ENCODE assay signal across 18 cellular contexts in genomic region chr17:48745381-48746275, GRCh38. TPM values are rescaled to one million over a fixed set of nuclear protein-coding genes. Genes with fewer than 3 reads are reported as not detected.
"Had no signal": no experiment of that assay in that cellular context is flagged by ENCODE, and none has a peak within 500 bp of the region (broad histone marks: within the 10 kb centered on the region; RNA-seq: fewer than 3 reads in every experiment).

No MANE protein-coding gene starts in this region.

- H3K27ac ChIP-seq: esophagus muscularis mucosa, psoas muscle, spleen, tibial artery had no signal

- H3K4me3 ChIP-seq: esophagus muscularis mucosa, psoas muscle, spleen, tibial artery had no signal

- H3K36me3 ChIP-seq: esophagus muscularis mucosa, spleen, tibial artery had no signal

- H3K9me3 ChIP-seq: esophagus muscularis mucosa, psoas muscle, spleen, tibial artery had no signal

- H3K9me3 Mint-ChIP-seq: activated T-cell treated with anti-CD3 and anti-CD28 coated beads, Interleukin-2, amount 50 U/mL, for 24 hours; natural killer cell treated with Interleukin-12 subunit alpha and Interleukin-12 subunit beta and Interleukin-15 and Interleukin-18, amount 100 ng/mL, for 72 hours; stimulated activated memory B cell treated with anti-CD40 and anti-IgM and Interleukin-4, amounts not matched to agents 10 μg/mL and 1 μg/mL and 100 μg/mL, for 72 hours; T-helper 2 cell treated with Interferon-gamma antibody and Interleukin-4, amounts not matched to agents 5 μg/mL and 100 μg/mL, for 36 hours had no signal

- H3K4me3 Mint-ChIP-seq: activated naive CD8-positive, alpha-beta T cell treated with anti-CD3 and anti-CD28 coated beads for 36 hours; activated T-cell treated with anti-CD3 and anti-CD28 coated beads, Interleukin-2, amount 50 U/mL, for 24 hours; natural killer cell treated with Interleukin-12 subunit alpha and Interleukin-12 subunit beta and Interleukin-15 and Interleukin-18, amount 100 ng/mL, for 72 hours; stimulated activated memory B cell treated with anti-CD40 and anti-IgM and Interleukin-4, amounts not matched to agents 10 μg/mL and 1 μg/mL and 100 μg/mL, for 72 hours; T-helper 2 cell treated with Interferon-gamma antibody and Interleukin-4, amounts not matched to agents 5 μg/mL and 100 μg/mL, for 36 hours had no signal

- H3K27ac Mint-ChIP-seq: activated naive CD8-positive, alpha-beta T cell treated with anti-CD3 and anti-CD28 coated beads for 36 hours; natural killer cell treated with Interleukin-12 subunit alpha and Interleukin-12 subunit beta and Interleukin-15 and Interleukin-18, amount 100 ng/mL, for 72 hours; stimulated activated memory B cell treated with anti-CD40 and anti-IgM and Interleukin-4, amounts not matched to agents 10 μg/mL and 1 μg/mL and 100 μg/mL, for 72 hours had no signal

- H3K4me1 ChIP-seq: psoas muscle, tibial artery had no signal

- DNase-seq: activated gamma-delta T cell; activated naive CD8-positive, alpha-beta T cell treated with anti-CD3 and anti-CD28 coated beads for 36 hours; activated T-cell treated with anti-CD3 and anti-CD28 coated beads, Interleukin-2, amount 50 U/mL, for 24 hours; cerebellar nuclear complex; left colon; mammary epithelial cell; occipital lobe; psoas muscle; spleen; stimulated activated CD4-positive, alpha-beta T cell treated with anti-CD3 and anti-CD28 coated beads, Interleukin-1b, Interleukin-23, amount 100 ng/mL, for 48 hours; tibial artery had no signal

- H3K36me3 Mint-ChIP-seq: activated naive CD8-positive, alpha-beta T cell treated with anti-CD3 and anti-CD28 coated beads for 36 hours; natural killer cell treated with Interleukin-12 subunit alpha and Interleukin-12 subunit beta and Interleukin-15 and Interleukin-18, amount 100 ng/mL, for 72 hours; stimulated activated memory B cell treated with anti-CD40 and anti-IgM and Interleukin-4, amounts not matched to agents 10 μg/mL and 1 μg/mL and 100 μg/mL, for 72 hours had no signal

RNA-seq across cellular contexts. Expression of gene HOXB13, which starts 17.1 kb away (rescaled TPM):
- total RNA-seq: activated naive CD8-positive, alpha-beta T cell treated with anti-CD3 and anti-CD28 coated beads for 36 hours; dermis microvascular lymphatic vessel endothelial cell; esophagus muscularis mucosa; mammary epithelial cell; natural killer cell treated with Interleukin-12 subunit alpha and Interleukin-12 subunit beta and Interleukin-15 and Interleukin-18, amount 100 ng/mL, for 72 hours; psoas muscle; sciatic nerve; spleen had no signal
- polyA plus RNA-seq: psoas muscle had no signal

RNA-seq across cellular contexts. Expression of gene PRAC2, which starts 22.6 kb away (rescaled TPM):
- total RNA-seq: activated naive CD8-positive, alpha-beta T cell treated with anti-CD3 and anti-CD28 coated beads for 36 hours; dermis microvascular lymphatic vessel endothelial cell; esophagus muscularis mucosa; fibroblast of villous mesenchyme; mammary epithelial cell; natural killer cell treated with Interleukin-12 subunit alpha and Interleukin-12 subunit beta and Interleukin-15 and Interleukin-18, amount 100 ng/mL, for 72 hours; occipital lobe; psoas muscle; sciatic nerve; spleen had no signal
- polyA plus RNA-seq: mammary epithelial cell, psoas muscle, spleen had no signal

RNA-seq across cellular contexts. Expression of gene PRAC1, which starts 23.3 kb away (rescaled TPM):
- total RNA-seq: activated naive CD8-positive, alpha-beta T cell treated with anti-CD3 and anti-CD28 coated beads for 36 hours; dermis microvascular lymphatic vessel endothelial cell; esophagus muscularis mucosa; fibroblast of villous mesenchyme; mammary epithelial cell; natural killer cell treated with Interleukin-12 subunit alpha and Interleukin-12 subunit beta and Interleukin-15 and Interleukin-18, amount 100 ng/mL, for 72 hours; occipital lobe; psoas muscle; sciatic nerve; spleen had no signal
- polyA plus RNA-seq: mammary epithelial cell, psoas muscle, spleen had no signal
